In the genomic region with DNA sequence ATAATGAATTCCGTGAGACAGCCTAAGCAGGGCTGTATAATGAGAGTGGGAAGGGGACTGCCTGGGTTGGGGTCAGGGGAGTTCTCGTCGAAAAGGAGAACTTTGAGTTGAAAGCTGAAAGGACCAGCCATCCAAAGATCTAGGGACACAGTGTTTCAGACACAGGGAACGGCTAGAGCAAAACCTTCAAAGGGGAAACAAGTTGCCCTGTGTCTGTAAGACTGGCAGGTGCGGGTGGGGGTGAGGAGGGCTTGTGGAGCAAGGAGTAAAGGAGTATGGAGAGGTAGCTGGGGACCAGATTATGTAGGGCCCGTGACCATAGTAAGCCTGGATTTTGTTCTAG, we compare ENCODE assay signal across 11 cellular contexts. TPM values are rescaled to one million over a fixed set of nuclear protein-coding genes. Genes with fewer than 3 reads are reported as not detected.
DNase-seq lines count a peak whose midpoint lies in the region; ATAC-seq and TF ChIP-seq lines count a peak whose summit lies in the region.
"Had no signal": no experiment of that assay in that cellular context is flagged by ENCODE, and none has a peak within 500 bp of the region (broad histone marks: within the 10 kb centered on the region; RNA-seq: fewer than 3 reads in every experiment).

No MANE protein-coding gene starts in this region.

- DNase-seq in heart left ventricle (no peak), cardiac septum (ENCODE audit: low spot score) (no peak), left lobe of liver (ENCODE audit: low spot score) (no peak), HuH-7 (ENCODE audit: low spot score) (no peak), UCSD-AML1 (lab: John Stamatoyannopoulos, UW; ENCODE audit: unreplicated experiment) (no peak)
- DNase-seq in activated CD4-positive, alpha-beta memory T cell treated with anti-CD3 and anti-CD28 coated beads, Interleukin-2, amount 10 ng/mL, durations not matched to agents 7 days and 5 days: no peak
- DNase-seq: activated CD4-positive, alpha-beta T cell treated with anti-CD3 and anti-CD28 coated beads, Interleukin-2, amount 50 U/mL, for 4 hours; cortex of kidney; right cardiac atrium had no signal

- H3K27ac ChIP-seq in heart left ventricle (peak overlapping the region in 8 of 12 donors; percentile 5 to 98 (median 96)), thymus (ENCODE audit: low read depth) (peak overlapping the region; percentile 77)

- H3K27me3 ChIP-seq in heart left ventricle (no peaks in the 10 kb centered on the region), thymus (ENCODE audit: control insufficient read depth, insufficient read depth) (no peaks in the 10 kb centered on the region)

- WGBS in heart left ventricle, 4 donors: 57 to 67% (median 63%) methylated on average over 6 of the region's 6 CpGs
- WGBS in thymus: 70% methylated on average over 6 of the region's 6 CpGs

- H3K36me3 ChIP-seq in heart left ventricle: peaks cover 0 to 26% (median 24%) of the 10 kb centered on the region in 9 donors
- peaks cover 12% of the 10 kb centered on the region for H3K36me3 ChIP-seq in thymus (ENCODE audit: control insufficient read depth, insufficient read depth)

- peaks cover 40% of the 10 kb centered on the region for H3K36me3 Mint-ChIP-seq in activated CD4-positive, alpha-beta memory T cell treated with anti-CD3 and anti-CD28 coated beads, Interleukin-2, amount 10 ng/mL, durations not matched to agents 7 days and 5 days (ENCODE audit: low read depth)

- ATAC-seq in heart left ventricle (no peak), left lobe of liver (peak; percentile 1), GM19455 (IDR thresholded peaks at IDR 0.05; ENCODE audit: unreplicated experiment) (no peak)

- H3K27me3 Mint-ChIP-seq in activated CD4-positive, alpha-beta memory T cell treated with anti-CD3 and anti-CD28 coated beads, Interleukin-2, amount 10 ng/mL, durations not matched to agents 7 days and 5 days: no peaks in the 10 kb centered on the region

- intact Hi-C loops in heart left ventricle (cut with DNase I): loop anchor here in 6 of 10 donors (5.0 to 10.0 kb wide), 8 partner anchors 37 to 1245 kb away; a partner anchor contains a TSS
- intact Hi-C loops in cardiac septum (cut with DNase I): no loop called here

- H3K9me3 ChIP-seq in heart left ventricle (no peaks in the 10 kb centered on the region), thymus (ENCODE audit: control insufficient read depth) (no peaks in the 10 kb centered on the region)

- TF ChIP-seq CTCF in heart left ventricle (IDR thresholded peaks at IDR 0.05): no peak

- H3K4me1 ChIP-seq in heart left ventricle: peaks cover 4 to 47% (median 31%) of the 10 kb centered on the region in 12 donors
- H3K4me1 ChIP-seq in thymus (ENCODE audit: control insufficient read depth, insufficient read depth, low read length): peaks cover 17% of the 10 kb centered on the region

- H3K27ac Mint-ChIP-seq in activated CD4-positive, alpha-beta memory T cell treated with anti-CD3 and anti-CD28 coated beads, Interleukin-2, amount 10 ng/mL, durations not matched to agents 7 days and 5 days: peak overlapping the region; percentile 57

- H3K4me1 Mint-ChIP-seq in activated CD4-positive, alpha-beta memory T cell treated with anti-CD3 and anti-CD28 coated beads, Interleukin-2, amount 10 ng/mL, durations not matched to agents 7 days and 5 days: peaks cover 61% of the 10 kb centered on the region

- H3K9me3 Mint-ChIP-seq in activated CD4-positive, alpha-beta memory T cell treated with anti-CD3 and anti-CD28 coated beads, Interleukin-2, amount 10 ng/mL, durations not matched to agents 7 days and 5 days: no peaks in the 10 kb centered on the region

- peak overlapping the region; percentile 68 for H3K4me3 Mint-ChIP-seq in activated CD4-positive, alpha-beta memory T cell treated with anti-CD3 and anti-CD28 coated beads, Interleukin-2, amount 10 ng/mL, durations not matched to agents 7 days and 5 days

- H3K4me3 ChIP-seq in heart left ventricle (peak overlapping the region in 6 of 12 donors; percentile 72 to 98 (median 89)), thymus (ENCODE audit: low read length) (peak overlapping the region; percentile 22)

- CTCF ChIA-PET in activated CD4-positive, alpha-beta memory T cell treated with anti-CD3 and anti-CD28 coated beads, Interleukin-2, amount 10 ng/mL, durations not matched to agents 7 days and 5 days (lab: Charles Lee): interaction anchor here (0.7 to 4.9 kb wide), 10 partner anchors 12 to 367 kb away, joined by 3 to 20 read pairs (median 8); a partner anchor contains a TSS

- POLR2A ChIA-PET in activated CD4-positive, alpha-beta memory T cell treated with anti-CD3 and anti-CD28 coated beads, Interleukin-2, amount 10 ng/mL, durations not matched to agents 7 days and 5 days (lab: Charles Lee): interaction anchor here (0.6 to 4.9 kb wide), 11 partner anchors 8 to 268 kb away, joined by 3 to 46 read pairs (median 5); a partner anchor contains a TSS

- no peak for TF ChIP-seq POLR2A in heart left ventricle (IDR thresholded peaks at IDR 0.05)

RNA-seq across cellular contexts. Expression of a gene that starts 1.3 kb away (rescaled TPM):
- total RNA-seq in heart left ventricle: 100 to 1,000 TPM; 189 to 446 (median 218) TPM
- 100 to 1,000 TPM; 379 to 702 TPM for polyA plus RNA-seq in heart left ventricle
- 168 TPM for total RNA-seq in cardiac septum
- total RNA-seq in activated CD4-positive, alpha-beta memory T cell treated with anti-CD3 and anti-CD28 coated beads, Interleukin-2, amount 10 ng/mL, durations not matched to agents 7 days and 5 days: 100 to 1,000 TPM; 150 to 153 TPM
- 56.8 TPM for total RNA-seq in left lobe of liver
- 522 TPM for polyA plus RNA-seq in thymus
